ENCODE assay signal across 1 cellular context in the genomic region with DNA sequence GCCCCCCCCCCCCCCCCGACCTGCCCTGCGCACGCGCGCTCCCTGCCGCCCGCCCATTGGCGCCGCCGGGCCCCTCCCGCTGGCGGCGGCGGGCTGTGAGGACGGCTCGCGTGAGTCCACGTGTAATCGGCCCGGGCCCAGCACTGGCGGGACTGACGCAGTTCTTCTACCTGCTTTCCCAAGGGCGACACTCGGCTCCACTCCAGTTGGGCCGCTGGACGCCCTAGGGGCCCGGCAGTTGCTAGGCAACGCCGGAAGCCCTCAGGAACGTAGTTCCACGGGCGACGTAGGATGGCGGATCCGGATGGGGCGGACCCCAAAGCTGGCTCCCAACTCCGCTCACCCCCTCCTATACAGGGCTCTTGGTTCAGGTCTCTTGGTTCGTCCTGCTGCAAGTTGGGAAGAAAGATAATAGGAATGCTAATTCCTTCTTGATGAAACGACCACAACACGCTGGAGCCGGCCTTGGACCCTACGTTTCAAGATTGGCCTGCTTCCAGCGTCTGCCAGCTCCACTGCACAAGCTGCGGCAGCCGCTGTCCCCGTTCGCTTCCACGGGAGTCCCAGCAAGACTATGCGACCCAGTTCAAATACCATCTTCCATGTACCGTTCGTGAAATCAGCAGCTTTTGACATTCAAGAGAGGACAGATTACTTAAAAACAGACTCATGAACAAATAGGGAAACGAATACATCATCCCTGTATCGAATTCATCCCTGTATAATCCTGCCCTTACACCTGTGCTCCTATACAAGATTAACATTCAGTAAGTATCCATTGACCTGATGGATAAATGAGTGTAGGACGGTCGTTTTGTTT.
TF ChIP-seq lines count a peak whose summit lies in the region.

No MANE protein-coding gene starts in this region.

TF ChIP-seq in K562, 482 proteins besides CTCF, POLR2A, EP300 and RAD21 (continued from another document):
- peak; percentile 54 for TF ChIP-seq CCNT2 (IDR thresholded peaks at IDR 0.05; ENCODE audit: borderline replicate concordance, extremely low read depth, insufficient read length, low read depth, low read length)
- TF ChIP-seq SIN3A (IDR thresholded peaks at IDR 0.05; ENCODE audit: borderline replicate concordance in 2 of 2, control insufficient read depth in 1 of 2, low read depth in 2 of 2, low read length in 2 of 2), result peak; percentile 70 to 83; a peak in 2 of 4 replicates
- TF ChIP-seq ZKSCAN1 (IDR thresholded peaks at IDR 0.05; ENCODE audit: low read depth, low read length), result peak; percentile 28; the same call in 1 of the 2 replicates
- no peak for TF ChIP-seq SMARCC2 (IDR thresholded peaks at IDR 0.05; ENCODE audit: low read depth)
- TF ChIP-seq CBX2 (IDR thresholded peaks at IDR 0.05; ENCODE audit: insufficient read depth, low read length, poor library complexity, severe bottlenecking), result no peak
- peak; percentile 83 for TF ChIP-seq MXI1 (IDR thresholded peaks at IDR 0.05; ENCODE audit: low read depth, low read length)
- TF ChIP-seq CREM (IDR thresholded peaks at IDR 0.05; ENCODE audit: low read depth), result peak; percentile 91
- TF ChIP-seq, protein P1, sequence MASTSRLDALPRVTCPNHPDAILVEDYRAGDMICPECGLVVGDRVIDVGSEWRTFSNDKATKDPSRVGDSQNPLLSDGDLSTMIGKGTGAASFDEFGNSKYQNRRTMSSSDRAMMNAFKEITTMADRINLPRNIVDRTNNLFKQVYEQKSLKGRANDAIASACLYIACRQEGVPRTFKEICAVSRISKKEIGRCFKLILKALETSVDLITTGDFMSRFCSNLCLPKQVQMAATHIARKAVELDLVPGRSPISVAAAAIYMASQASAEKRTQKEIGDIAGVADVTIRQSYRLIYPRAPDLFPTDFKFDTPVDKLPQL (IDR thresholded peaks at IDR 0.05; ENCODE audit: extremely low read depth, insufficient read length), result no peak
- TF ChIP-seq CHD2 (IDR thresholded peaks at IDR 0.05; ENCODE audit: low read depth, low read length), result 0 out of 2 replicates have a peak, but pooled peaks have one; percentile 29
- no peak for TF ChIP-seq ZNF79 (CRISPR knock-in tag; IDR thresholded peaks at IDR 0.05; ENCODE audit: low read depth)
- peak; percentile 11; the same call in 1 of the 2 replicates for TF ChIP-seq DPF2 (IDR thresholded peaks at IDR 0.05)
- no peak for TF ChIP-seq SNRNP70 (optimal IDR thresholded peaks at IDR 0.05; ENCODE audit: low read depth, low read length)
